In the genomic region with DNA sequence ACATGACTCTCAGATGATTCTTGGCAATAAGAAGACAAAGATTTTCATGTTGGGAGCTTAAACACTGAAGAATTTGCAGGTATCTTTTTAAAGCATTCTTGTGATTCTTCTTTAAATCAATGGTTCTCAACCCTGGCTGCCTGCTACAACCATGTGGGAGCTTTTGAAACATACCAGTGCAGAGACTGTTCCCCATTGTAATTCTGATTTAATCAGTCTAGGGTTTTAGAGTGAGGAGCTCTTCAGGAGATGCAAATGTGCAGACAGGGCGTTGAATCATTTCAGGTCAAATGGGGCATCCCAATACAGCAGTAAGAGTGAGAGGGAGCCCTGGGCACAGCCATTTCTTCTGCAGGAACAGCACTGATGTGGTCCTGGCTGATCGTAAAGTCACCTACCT, we compare ENCODE assay signal across 1 cellular context.
TF ChIP-seq lines count a peak whose summit lies in the region.

No MANE protein-coding gene starts in this region.

TF ChIP-seq in H1, 55 proteins besides CTCF, POLR2A, EP300 and RAD21:
- no peak for TF ChIP-seq BRCA1 (IDR thresholded peaks at IDR 0.05; ENCODE audit: low read depth, low read length)
- TF ChIP-seq EZH2 (IDR thresholded peaks at IDR 0.05; ENCODE audit: low read depth, low read length, severe bottlenecking) = no peak
- no peak for TF ChIP-seq BCL11A (IDR thresholded peaks at IDR 0.05; ENCODE audit: low read depth in 2 of 2, low read length in 2 of 2)
- TF ChIP-seq NRF1 (IDR thresholded peaks at IDR 0.05; ENCODE audit: low read depth, low read length) = no peak
- no peak for TF ChIP-seq HDAC2 (IDR thresholded peaks at IDR 0.05; ENCODE audit: borderline replicate concordance in 1 of 2, low read depth in 2 of 2, low read length in 2 of 2)
- no peak for TF ChIP-seq MAFK (IDR thresholded peaks at IDR 0.05; ENCODE audit: low read depth, low read length)
- TF ChIP-seq SP2 (IDR thresholded peaks at IDR 0.05; ENCODE audit: low read length) = no peak
- TF ChIP-seq CREB1 (IDR thresholded peaks at IDR 0.05) = no peak
- no peak for TF ChIP-seq RXRA (IDR thresholded peaks at IDR 0.05; ENCODE audit: insufficient read depth, low read depth, low read length)
- TF ChIP-seq GTF2F1 (IDR thresholded peaks at IDR 0.05; ENCODE audit: borderline replicate concordance, low read depth, low read length) = no peak
- no peak for TF ChIP-seq RBBP5 (IDR thresholded peaks at IDR 0.05; ENCODE audit: borderline replicate concordance, low read depth, low read length)
- TF ChIP-seq TBP (IDR thresholded peaks at IDR 0.05; ENCODE audit: low read depth, low read length) = no peak
- TF ChIP-seq SAP30 (IDR thresholded peaks at IDR 0.05; ENCODE audit: insufficient read depth, insufficient replicate concordance, low read length) = no peak
